1 cellular context compared by ENCODE assay signal in genomic region chr14:76615331-76615730, GRCh38.
TF ChIP-seq lines count a peak whose summit lies in the region.

No MANE protein-coding gene starts in this region.

TF ChIP-seq in SK-N-SH, 30 proteins besides CTCF, POLR2A, EP300 and RAD21 (continued from another document):
- TF ChIP-seq, protein P1, sequence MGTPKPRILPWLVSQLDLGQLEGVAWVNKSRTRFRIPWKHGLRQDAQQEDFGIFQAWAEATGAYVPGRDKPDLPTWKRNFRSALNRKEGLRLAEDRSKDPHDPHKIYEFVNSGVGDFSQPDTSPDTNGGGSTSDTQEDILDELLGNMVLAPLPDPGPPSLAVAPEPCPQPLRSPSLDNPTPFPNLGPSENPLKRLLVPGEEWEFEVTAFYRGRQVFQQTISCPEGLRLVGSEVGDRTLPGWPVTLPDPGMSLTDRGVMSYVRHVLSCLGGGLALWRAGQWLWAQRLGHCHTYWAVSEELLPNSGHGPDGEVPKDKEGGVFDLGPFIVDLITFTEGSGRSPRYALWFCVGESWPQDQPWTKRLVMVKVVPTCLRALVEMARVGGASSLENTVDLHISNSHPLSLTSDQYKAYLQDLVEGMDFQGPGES (IDR thresholded peaks at IDR 0.05; ENCODE audit: low read depth, low read length): no peak
- no peak for TF ChIP-seq RFX5 (IDR thresholded peaks at IDR 0.05; ENCODE audit: low read length)
